Comparison of ENCODE assay signal across 8 cellular contexts in genomic region chr12:1605129-1606020, GRCh38. TPM values are rescaled to one million over a fixed set of nuclear protein-coding genes. Genes with fewer than 3 reads are reported as not detected.
DNase-seq lines count a peak whose midpoint lies in the region; ATAC-seq and TF ChIP-seq lines count a peak whose summit lies in the region.

No MANE protein-coding gene starts in this region.

- H3K27me3 ChIP-seq in endodermal cell (ENCODE audit: control insufficient read depth, insufficient read depth, low read length, poor library complexity, severe bottlenecking), result peaks cover 14% of the 10 kb centered on the region

- peak overlapping the region; percentile 13 for H3K9ac ChIP-seq in endodermal cell (ENCODE audit: extremely low read depth, low read length, poor library complexity, severe bottlenecking)

- POLR2A ChIA-PET in AG04449 (lab: Yijun Ruan, JAX), result interaction anchor here (1.0 kb wide), 1 partner anchor 20 kb away, joined by 4 read pairs; no protein-coding TSS in a partner anchor

- in situ Hi-C loops in GM13976 (cut with MboI; ENCODE audit: low sequenced_read_pairs, unreplicated experiment), result no loop called here

- H3K4me1 Mint-ChIP-seq in endodermal cell, result peaks cover 11% of the 10 kb centered on the region
- H3K4me1 Mint-ChIP-seq in memory B cell, result peaks cover 23% of the 10 kb centered on the region
- H3K4me1 Mint-ChIP-seq in stimulated activated naive CD8-positive, alpha-beta T cell treated with anti-CD3 and anti-CD28 coated beads, Interleukin-15, amount 100 ng/mL, for 72 hours, result peaks cover 58% of the 10 kb centered on the region

- H3K27ac ChIP-seq in endodermal cell (ENCODE audit: low read depth, low read length), result no peak overlapping the region

- H3K9me3 Mint-ChIP-seq in endodermal cell, result no peaks in the 10 kb centered on the region
- H3K9me3 Mint-ChIP-seq in memory B cell, result no peaks in the 10 kb centered on the region
- no peaks in the 10 kb centered on the region for H3K9me3 Mint-ChIP-seq in stimulated activated naive CD8-positive, alpha-beta T cell treated with anti-CD3 and anti-CD28 coated beads, Interleukin-15, amount 100 ng/mL, for 72 hours

- H3K4me3 Mint-ChIP-seq in endodermal cell (peak overlapping the region; percentile 53), memory B cell (peak overlapping the region; percentile 87)
- H3K4me3 Mint-ChIP-seq in stimulated activated naive CD8-positive, alpha-beta T cell treated with anti-CD3 and anti-CD28 coated beads, Interleukin-15, amount 100 ng/mL, for 72 hours, result peak overlapping the region; percentile 89 to 91

- H3K36me3 ChIP-seq in endodermal cell (ENCODE audit: control insufficient read depth, insufficient read depth, low read length), result no peaks in the 10 kb centered on the region

- CTCF ChIA-PET in AG04449 (lab: Yijun Ruan, JAX), result interaction anchor here (0.6 to 2.4 kb wide), 14 partner anchors 9 to 656 kb away, joined by 3 to 18 read pairs (median 3); partner anchors contain the start of gene RAD52

- no peaks in the 10 kb centered on the region for H3K4me1 ChIP-seq in endodermal cell (ENCODE audit: control insufficient read depth, insufficient read depth, low read length)

- no peaks in the 10 kb centered on the region for H3K9me3 ChIP-seq in endodermal cell (ENCODE audit: control insufficient read depth, low read length)

- ATAC-seq in HG03520 (IDR thresholded peaks at IDR 0.05; ENCODE audit: unreplicated experiment), result peak; percentile 25
- ATAC-seq in memory B cell (ENCODE audit: low read depth), result peak; percentile 65
- peak; percentile 79 for ATAC-seq in stimulated activated naive CD8-positive, alpha-beta T cell treated with anti-CD3 and anti-CD28 coated beads, Interleukin-15, amount 100 ng/mL, for 72 hours

- DNase-seq in AG04449 (ENCODE audit: low read depth, low spot score), result no peak
- peak; percentile 67 for DNase-seq in GM13976 (ENCODE audit: low spot score)
- DNase-seq in NCI-H82 (lab: John Stamatoyannopoulos, UW), result peak; percentile 90
- DNase-seq in activated CD8-positive, alpha-beta memory T cell treated with anti-CD3 and anti-CD28 coated beads for 24 hours, result peak; percentile 75
- peak; percentile 87 for DNase-seq in endodermal cell
- DNase-seq in memory B cell (ENCODE audit: low spot score in 2 of 2), result peak; percentile 47 to 51
- peak; percentile 55 to 63 for DNase-seq in stimulated activated naive CD8-positive, alpha-beta T cell treated with anti-CD3 and anti-CD28 coated beads, Interleukin-15, amount 100 ng/mL, for 72 hours

- peaks cover 51% of the 10 kb centered on the region for H3K27me3 Mint-ChIP-seq in endodermal cell (ENCODE audit: insufficient read depth)
- H3K27me3 Mint-ChIP-seq in memory B cell, result no peaks in the 10 kb centered on the region
- no peaks in the 10 kb centered on the region for H3K27me3 Mint-ChIP-seq in stimulated activated naive CD8-positive, alpha-beta T cell treated with anti-CD3 and anti-CD28 coated beads, Interleukin-15, amount 100 ng/mL, for 72 hours

- H3K4me3 ChIP-seq in AG04449 (ENCODE audit: low read depth, low read length) (peak overlapping the region; percentile 45), endodermal cell (ENCODE audit: low read length) (peak overlapping the region; percentile 74)

- WGBS in endodermal cell (ENCODE audit: insufficient coverage in 1 of 2, insufficient read length in 1 of 2), 2 experiments, result 6 to 8% methylated on average over 8 to 22 of the region's 22 CpGs

- H3K36me3 Mint-ChIP-seq in endodermal cell (ENCODE audit: low read depth) (no peaks in the 10 kb centered on the region), memory B cell (no peaks in the 10 kb centered on the region)

- H3K27ac Mint-ChIP-seq in endodermal cell, result peak overlapping the region; percentile 11
- peak overlapping the region; percentile 55 for H3K27ac Mint-ChIP-seq in memory B cell
- H3K27ac Mint-ChIP-seq in stimulated activated naive CD8-positive, alpha-beta T cell treated with anti-CD3 and anti-CD28 coated beads, Interleukin-15, amount 100 ng/mL, for 72 hours, result peak overlapping the region; percentile 72 to 76

- TF ChIP-seq CTCF in AG04449 (IDR thresholded peaks at IDR 0.05; ENCODE audit: insufficient read depth, low read length, missing control alignments) (peak; percentile 60), GM13976 (IDR thresholded peaks at IDR 0.05; ENCODE audit: borderline replicate concordance, control extremely low read depth, extremely low read depth, insufficient read depth, missing control alignments) (peak; percentile 69), endodermal cell (conservative IDR thresholded peaks at IDR 0.05) (peak; percentile 99)

RNA-seq across cellular contexts. Expression of gene FBXL14, which starts 11.0 kb away (rescaled TPM):
- total RNA-seq in endodermal cell, result 10 to 100 TPM in 1 of 2 donors, 1 to 10 TPM in 1; 10.0 to 20.4 TPM
- 18.1 TPM for polyA plus RNA-seq in endodermal cell (2013, experiment 1 of 2)
- polyA plus RNA-seq in endodermal cell (2013, experiment 2 of 2), result 16.8 TPM

RNA-seq across cellular contexts. Expression of gene WNT5B, which starts 23.7 kb away (rescaled TPM):
- 1 to 10 TPM in 1 of 2 donors, under 1 TPM in 1; 0.71 to 6.1 TPM for total RNA-seq in endodermal cell
- 9.0 TPM for polyA plus RNA-seq in endodermal cell (2013, experiment 1 of 2)
- polyA plus RNA-seq in endodermal cell (2013, experiment 2 of 2), result 8.2 TPM

Comparison
In these comparisons a context has a peak if more than half of its experiments do, and no peak if none do; other contexts are left out.
1. ATAC-seq: peak in every context shown above with its lines; median percentile 79 in stimulated activated naive CD8-positive, alpha-beta T cell treated with anti-CD3 and anti-CD28 coated beads, Interleukin-15, amount 100 ng/mL, for 72 hours; 65 in memory B cell; 25 in HG03520.
2. H3K27ac Mint-ChIP-seq: peak in every context shown above with its lines; median percentile 74 in stimulated activated naive CD8-positive, alpha-beta T cell treated with anti-CD3 and anti-CD28 coated beads, Interleukin-15, amount 100 ng/mL, for 72 hours; 55 in memory B cell; 11 in endodermal cell.